19 cellular contexts compared by ENCODE assay signal in the genomic region with DNA sequence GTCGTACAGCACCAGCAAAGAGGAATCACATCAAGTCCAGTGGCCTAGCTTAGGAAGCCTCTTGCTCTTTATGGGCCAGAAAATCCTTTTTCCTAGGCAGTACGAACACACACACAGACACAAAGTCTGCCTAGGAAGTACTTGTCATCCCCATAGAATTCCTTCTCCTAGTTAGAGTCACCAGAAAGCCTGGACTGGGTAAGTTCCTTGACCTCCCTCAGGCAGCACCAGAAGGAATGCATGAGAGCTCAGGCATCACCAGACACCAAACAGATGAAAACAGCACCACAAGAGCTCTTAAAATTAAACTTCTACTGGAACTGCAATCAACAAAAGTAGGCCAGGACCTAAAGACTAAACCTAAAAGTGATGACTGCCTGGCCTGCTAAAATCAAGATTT.
DNase-seq lines count a peak whose midpoint lies in the region; ATAC-seq and TF ChIP-seq lines count a peak whose summit lies in the region.
"Had no signal": no experiment of that assay in that cellular context is flagged by ENCODE, and none has a peak within 500 bp of the region (broad histone marks: within the 10 kb centered on the region; RNA-seq: fewer than 3 reads in every experiment).

No MANE protein-coding gene starts in this region.

- CTCF ChIA-PET in AG04449 (lab: Yijun Ruan, JAX) (interaction anchor here (1.3 kb wide), 1 partner anchor 21 kb away, joined by 4 read pairs; no protein-coding TSS in a partner anchor), WTC11 (lab: Charles Lee) (no interaction called here)

- no peaks in the 10 kb centered on the region for H3K4me1 Mint-ChIP-seq in WTC11
- H3K4me1 Mint-ChIP-seq: B cell; CD4-positive, alpha-beta memory T cell had no signal

- peaks cover 4% of the 10 kb centered on the region; the same call in 1 of the 2 replicates for H3K9me3 Mint-ChIP-seq in WTC11
- H3K9me3 Mint-ChIP-seq: CD4-positive, alpha-beta memory T cell had no signal

- no peaks in the 10 kb centered on the region for H3K36me3 Mint-ChIP-seq in WTC11
- H3K36me3 Mint-ChIP-seq: CD4-positive, alpha-beta memory T cell had no signal

- POLR2A ChIA-PET in AG04449 (lab: Yijun Ruan, JAX), result no interaction called here
- POLR2A ChIA-PET in WTC11 (lab: Charles Lee), result no interaction called here

- H3K27me3 Mint-ChIP-seq in WTC11 (ENCODE audit: low read depth), result no peaks in the 10 kb centered on the region

- ATAC-seq in WTC11, result peak; percentile 26; the same call in 1 of the 2 replicates
- ATAC-seq in GM18909 (IDR thresholded peaks at IDR 0.05; ENCODE audit: poor library complexity, unreplicated experiment), result no peak
- no peak for ATAC-seq in GM21737 (IDR thresholded peaks at IDR 0.05; ENCODE audit: unreplicated experiment)
- ATAC-seq: HCT116 had no signal

- H3K4me3 ChIP-seq in AG04449 (ENCODE audit: low read depth, low read length), result no peak overlapping the region
- H3K4me3 ChIP-seq: SK-N-MC had no signal

- H3K4me3 Mint-ChIP-seq in WTC11, result no peak overlapping the region
- H3K4me3 Mint-ChIP-seq: B cell; CD4-positive, alpha-beta memory T cell had no signal

- DNase-seq in AG04449 (ENCODE audit: low read depth, low spot score) (peak; percentile 40), EL (peak; percentile 45), WTC11 (ENCODE audit: low spot score) (no peak), kidney tubule cell (ENCODE audit: low spot score) (peak; percentile 4), HUDEP-2 (lab: John Stamatoyannopoulos, UW; ENCODE audit: unreplicated experiment in 76 of 76) (no peak), iPS-NIHi11 (ENCODE audit: low spot score) (no peak)
- DNase-seq: CD4-positive, alpha-beta memory T cell; DMS79 treated with DMSO at 0.1 percent for 48 hours; KG1; MM.1S; NCI-H1105 treated with DMSO at 0.1 percent for 48 hours; NCI-H187; NCI-H2171 treated with DMSO at 0.1 percent for 48 hours; NCI-H82 had no signal

- H3K27ac Mint-ChIP-seq in WTC11, result no peak overlapping the region
- H3K27ac Mint-ChIP-seq: B cell had no signal

- TF ChIP-seq CTCF in AG04449 (IDR thresholded peaks at IDR 0.05; ENCODE audit: insufficient read depth, low read length, missing control alignments) (no peak), WTC11 (IDR thresholded peaks at IDR 0.05) (no peak)

TF ChIP-seq in WTC11, 78 proteins besides CTCF, POLR2A, EP300 and RAD21 (continues in another document):
- TF ChIP-seq, protein P1, sequence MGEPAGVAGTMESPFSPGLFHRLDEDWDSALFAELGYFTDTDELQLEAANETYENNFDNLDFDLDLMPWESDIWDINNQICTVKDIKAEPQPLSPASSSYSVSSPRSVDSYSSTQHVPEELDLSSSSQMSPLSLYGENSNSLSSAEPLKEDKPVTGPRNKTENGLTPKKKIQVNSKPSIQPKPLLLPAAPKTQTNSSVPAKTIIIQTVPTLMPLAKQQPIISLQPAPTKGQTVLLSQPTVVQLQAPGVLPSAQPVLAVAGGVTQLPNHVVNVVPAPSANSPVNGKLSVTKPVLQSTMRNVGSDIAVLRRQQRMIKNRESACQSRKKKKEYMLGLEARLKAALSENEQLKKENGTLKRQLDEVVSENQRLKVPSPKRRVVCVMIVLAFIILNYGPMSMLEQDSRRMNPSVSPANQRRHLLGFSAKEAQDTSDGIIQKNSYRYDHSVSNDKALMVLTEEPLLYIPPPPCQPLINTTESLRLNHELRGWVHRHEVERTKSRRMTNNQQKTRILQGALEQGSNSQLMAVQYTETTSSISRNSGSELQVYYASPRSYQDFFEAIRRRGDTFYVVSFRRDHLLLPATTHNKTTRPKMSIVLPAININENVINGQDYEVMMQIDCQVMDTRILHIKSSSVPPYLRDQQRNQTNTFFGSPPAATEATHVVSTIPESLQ (CRISPR knock-in tag; IDR thresholded peaks at IDR 0.05), result no peak
- TF ChIP-seq, protein P2, sequence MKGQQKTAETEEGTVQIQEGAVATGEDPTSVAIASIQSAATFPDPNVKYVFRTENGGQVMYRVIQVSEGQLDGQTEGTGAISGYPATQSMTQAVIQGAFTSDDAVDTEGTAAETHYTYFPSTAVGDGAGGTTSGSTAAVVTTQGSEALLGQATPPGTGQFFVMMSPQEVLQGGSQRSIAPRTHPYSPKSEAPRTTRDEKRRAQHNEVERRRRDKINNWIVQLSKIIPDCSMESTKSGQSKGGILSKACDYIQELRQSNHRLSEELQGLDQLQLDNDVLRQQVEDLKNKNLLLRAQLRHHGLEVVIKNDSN (CRISPR knock-in tag; IDR thresholded peaks at IDR 0.05), result no peak
- TF ChIP-seq, protein P3, sequence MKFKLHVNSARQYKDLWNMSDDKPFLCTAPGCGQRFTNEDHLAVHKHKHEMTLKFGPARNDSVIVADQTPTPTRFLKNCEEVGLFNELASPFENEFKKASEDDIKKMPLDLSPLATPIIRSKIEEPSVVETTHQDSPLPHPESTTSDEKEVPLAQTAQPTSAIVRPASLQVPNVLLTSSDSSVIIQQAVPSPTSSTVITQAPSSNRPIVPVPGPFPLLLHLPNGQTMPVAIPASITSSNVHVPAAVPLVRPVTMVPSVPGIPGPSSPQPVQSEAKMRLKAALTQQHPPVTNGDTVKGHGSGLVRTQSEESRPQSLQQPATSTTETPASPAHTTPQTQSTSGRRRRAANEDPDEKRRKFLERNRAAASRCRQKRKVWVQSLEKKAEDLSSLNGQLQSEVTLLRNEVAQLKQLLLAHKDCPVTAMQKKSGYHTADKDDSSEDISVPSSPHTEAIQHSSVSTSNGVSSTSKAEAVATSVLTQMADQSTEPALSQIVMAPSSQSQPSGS (CRISPR knock-in tag; IDR thresholded peaks at IDR 0.05; ENCODE audit: borderline replicate concordance, low read depth), result no peak
- TF ChIP-seq NFE2L1 (CRISPR knock-in tag; IDR thresholded peaks at IDR 0.05) (no peak), ZNF396 (CRISPR knock-in tag; IDR thresholded peaks at IDR 0.05; ENCODE audit: borderline replicate concordance) (no peak), TCF7 (CRISPR knock-in tag; IDR thresholded peaks at IDR 0.05; ENCODE audit: low read depth) (no peak), ESRRA (CRISPR knock-in tag; IDR thresholded peaks at IDR 0.05; ENCODE audit: borderline replicate concordance) (no peak), GRHL2 (CRISPR knock-in tag; IDR thresholded peaks at IDR 0.05; ENCODE audit: insufficient replicate concordance, severe bottlenecking) (no peak)
- TF ChIP-seq, protein P4, sequence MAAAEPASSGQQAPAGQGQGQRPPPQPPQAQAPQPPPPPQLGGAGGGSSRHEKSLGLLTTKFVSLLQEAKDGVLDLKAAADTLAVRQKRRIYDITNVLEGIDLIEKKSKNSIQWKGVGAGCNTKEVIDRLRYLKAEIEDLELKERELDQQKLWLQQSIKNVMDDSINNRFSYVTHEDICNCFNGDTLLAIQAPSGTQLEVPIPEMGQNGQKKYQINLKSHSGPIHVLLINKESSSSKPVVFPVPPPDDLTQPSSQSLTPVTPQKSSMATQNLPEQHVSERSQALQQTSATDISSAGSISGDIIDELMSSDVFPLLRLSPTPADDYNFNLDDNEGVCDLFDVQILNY (CRISPR knock-in tag; IDR thresholded peaks at IDR 0.05), result no peak
- TF ChIP-seq, protein P5, sequence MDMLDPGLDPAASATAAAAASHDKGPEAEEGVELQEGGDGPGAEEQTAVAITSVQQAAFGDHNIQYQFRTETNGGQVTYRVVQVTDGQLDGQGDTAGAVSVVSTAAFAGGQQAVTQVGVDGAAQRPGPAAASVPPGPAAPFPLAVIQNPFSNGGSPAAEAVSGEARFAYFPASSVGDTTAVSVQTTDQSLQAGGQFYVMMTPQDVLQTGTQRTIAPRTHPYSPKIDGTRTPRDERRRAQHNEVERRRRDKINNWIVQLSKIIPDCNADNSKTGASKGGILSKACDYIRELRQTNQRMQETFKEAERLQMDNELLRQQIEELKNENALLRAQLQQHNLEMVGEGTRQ (CRISPR knock-in tag; IDR thresholded peaks at IDR 0.05), result no peak
- TF ChIP-seq, protein P6, sequence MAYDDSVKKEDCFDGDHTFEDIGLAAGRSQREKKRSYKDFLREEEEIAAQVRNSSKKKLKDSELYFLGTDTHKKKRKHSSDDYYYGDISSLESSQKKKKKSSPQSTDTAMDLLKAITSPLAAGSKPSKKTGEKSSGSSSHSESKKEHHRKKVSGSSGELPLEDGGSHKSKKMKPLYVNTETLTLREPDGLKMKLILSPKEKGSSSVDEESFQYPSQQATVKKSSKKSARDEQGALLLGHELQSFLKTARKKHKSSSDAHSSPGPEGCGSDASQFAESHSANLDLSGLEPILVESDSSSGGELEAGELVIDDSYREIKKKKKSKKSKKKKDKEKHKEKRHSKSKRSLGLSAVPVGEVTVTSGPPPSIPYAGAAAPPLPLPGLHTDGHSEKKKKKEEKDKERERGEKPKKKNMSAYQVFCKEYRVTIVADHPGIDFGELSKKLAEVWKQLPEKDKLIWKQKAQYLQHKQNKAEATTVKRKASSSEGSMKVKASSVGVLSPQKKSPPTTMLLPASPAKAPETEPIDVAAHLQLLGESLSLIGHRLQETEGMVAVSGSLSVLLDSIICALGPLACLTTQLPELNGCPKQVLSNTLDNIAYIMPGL (CRISPR knock-in tag; IDR thresholded peaks at IDR 0.05), result no peak

Comparison
In these comparisons a context has a peak if more than half of its experiments do, and no peak if none do; other contexts are left out.
1. DNase-seq: peak in AG04449 (single experiment), EL (single experiment) and kidney tubule cell (single experiment); none in WTC11 (single experiment), HUDEP-2 (0 of 76) and iPS-NIHi11 (single experiment).